Comparison of ENCODE assay signal across 10 cellular contexts in genomic region chrX:31071725-31072124, GRCh38. TPM values are rescaled to one million over a fixed set of nuclear protein-coding genes. Genes with fewer than 3 reads are reported as not detected.
"Had no signal": no experiment of that assay in that cellular context is flagged by ENCODE, and none has a peak within 500 bp of the region (broad histone marks: within the 10 kb centered on the region; RNA-seq: fewer than 3 reads in every experiment).

Gene FTHL17, minus strand, starts transcription at chrX:31072041. Its CDS starts 88 bp downstream, at chrX:31071953.

- H3K4me2 ChIP-seq: GM23338 had no signal

- H2AFZ ChIP-seq: GM23338 had no signal

- DNase-seq: HFFc6, IMR-90, KG1 had no signal

- H3K4me3 Mint-ChIP-seq: GM23338, HFFc6 had no signal

- H3K4me1 ChIP-seq: HAP-1 had no signal

- H3K9me3 ChIP-seq: HAP-1 had no signal

- H3K36me3 ChIP-seq: HAP-1 had no signal

- ATAC-seq: GM23338, HCT116, K562 had no signal

- H3K4me3 ChIP-seq: GM23338, HAP-1, K562 had no signal

- H3K27ac ChIP-seq: HL-60 had no signal

- H3K9me3 Mint-ChIP-seq: HFFc6 had no signal

- H3K27ac Mint-ChIP-seq: GM23338, HFFc6 had no signal

- H3K4me1 Mint-ChIP-seq: GM23338 had no signal

RNA-seq across cellular contexts. Expression of gene FTHL17, which starts in this region (rescaled TPM):
- total RNA-seq: GM23338, H1, HFFc6, HT1080, IMR-90, K562 had no signal
- polyA plus RNA-seq: GM23338, H1, IMR-90, K562 had no signal
